ENCODE assay signal across 31 cellular contexts in the genomic region with DNA sequence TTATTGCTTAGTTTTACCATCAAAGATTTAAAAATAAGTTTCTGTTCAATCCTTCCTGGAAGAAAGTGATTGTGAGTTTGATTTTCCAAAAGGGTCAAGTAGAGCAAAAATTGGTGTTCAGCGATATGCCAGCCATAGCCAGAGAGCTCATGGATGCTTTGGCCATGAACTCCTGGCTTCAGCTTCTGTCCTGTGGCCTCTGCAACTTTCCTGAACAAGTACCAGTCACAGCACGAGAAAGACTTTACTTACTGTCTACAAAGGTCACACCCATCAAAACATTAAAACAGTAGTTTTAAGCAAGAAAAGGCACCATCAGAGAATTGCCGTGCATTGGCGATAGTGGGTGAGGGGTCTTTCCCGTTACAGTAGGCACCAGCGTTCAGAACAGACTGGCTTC.
"Had no signal": no experiment of that assay in that cellular context is flagged by ENCODE, and none has a peak within 500 bp of the region (broad histone marks: within the 10 kb centered on the region; RNA-seq: fewer than 3 reads in every experiment).

No MANE protein-coding gene starts in this region.

- H3K4me2 ChIP-seq: KMS-11 had no signal

- H3K4me1 ChIP-seq: SJSA1 had no signal

- H3K4me3 ChIP-seq: MG63, SJSA1 had no signal

- DNase-seq: activated CD4-positive, alpha-beta T cell treated with anti-CD3 and anti-CD28 coated beads for 48 hours; activated CD4-positive, alpha-beta T cell treated with anti-CD3 and anti-CD28 coated beads, Interleukin-2, amount 50 U/mL, for 4 hours; activated CD4-positive, CD25-positive, alpha-beta regulatory T cell treated with anti-CD3 and anti-CD28 coated beads, Interleukin-2, amount 50 U/mL, for 72 hours; activated CD8-positive, alpha-beta memory T cell treated with anti-CD3 and anti-CD28 coated beads, Interleukin-2, amount 50 U/mL, for 48 hours; activated CD8-positive, alpha-beta T cell treated with anti-CD3 and anti-CD28 coated beads, Interleukin-2, amount 10 ng/mL, durations not matched to agents 7 days and 5 days; activated T-cell treated with anti-CD3 and anti-CD28 coated beads, Interleukin-2, amount 50 U/mL, for 1 hour; brain microvascular endothelial cell; caudate nucleus; MV-4-11; NCI-H1092 treated with DMSO at 0.1 percent for 48 hours; NCI-H1417 treated with DMSO at 0.1 percent for 48 hours; NCI-H1694; NCI-H2029; NCI-H2107; NCI-H2171 treated with DMSO at 0.1 percent for 48 hours; NCI-H345; NCI-H510A; NCI-H526 treated with DMSO at 0.1 percent for 48 hours; NCI-H82; NK-92 treated with Interleukin-12 subunit alpha and Interleukin-12 subunit beta, amount 100 ng/mL, for 24 hours; RPMI8226; SHP77; T-helper 17 cell; T-helper 9 cell had no signal

- H3K36me3 ChIP-seq: brain microvascular endothelial cell, MG63, SJSA1 had no signal

- H3K27me3 ChIP-seq: brain microvascular endothelial cell, MG63, SJSA1 had no signal

- H3K9ac ChIP-seq: KMS-11 had no signal

- H3K27ac ChIP-seq: brain microvascular endothelial cell, KMS-11, SJSA1 had no signal

- H3K9me3 ChIP-seq: MG63, SJSA1 had no signal

- ATAC-seq: activated CD8-positive, alpha-beta T cell treated with anti-CD3 and anti-CD28 coated beads, Interleukin-2, amount 10 ng/mL, durations not matched to agents 7 days and 5 days; activated naive CD4-positive, alpha-beta T cell treated with anti-CD3 and anti-CD28 coated beads, Interleukin-2, amount 50 U/mL, for 72 hours; Panc1; SK-N-SH treated with all-trans-retinoic acid at 6 μM for 48 hours; T-helper 17 cell; WTC11 had no signal
